Comparison of ENCODE assay signal across 9 cellular contexts in the genomic region with DNA sequence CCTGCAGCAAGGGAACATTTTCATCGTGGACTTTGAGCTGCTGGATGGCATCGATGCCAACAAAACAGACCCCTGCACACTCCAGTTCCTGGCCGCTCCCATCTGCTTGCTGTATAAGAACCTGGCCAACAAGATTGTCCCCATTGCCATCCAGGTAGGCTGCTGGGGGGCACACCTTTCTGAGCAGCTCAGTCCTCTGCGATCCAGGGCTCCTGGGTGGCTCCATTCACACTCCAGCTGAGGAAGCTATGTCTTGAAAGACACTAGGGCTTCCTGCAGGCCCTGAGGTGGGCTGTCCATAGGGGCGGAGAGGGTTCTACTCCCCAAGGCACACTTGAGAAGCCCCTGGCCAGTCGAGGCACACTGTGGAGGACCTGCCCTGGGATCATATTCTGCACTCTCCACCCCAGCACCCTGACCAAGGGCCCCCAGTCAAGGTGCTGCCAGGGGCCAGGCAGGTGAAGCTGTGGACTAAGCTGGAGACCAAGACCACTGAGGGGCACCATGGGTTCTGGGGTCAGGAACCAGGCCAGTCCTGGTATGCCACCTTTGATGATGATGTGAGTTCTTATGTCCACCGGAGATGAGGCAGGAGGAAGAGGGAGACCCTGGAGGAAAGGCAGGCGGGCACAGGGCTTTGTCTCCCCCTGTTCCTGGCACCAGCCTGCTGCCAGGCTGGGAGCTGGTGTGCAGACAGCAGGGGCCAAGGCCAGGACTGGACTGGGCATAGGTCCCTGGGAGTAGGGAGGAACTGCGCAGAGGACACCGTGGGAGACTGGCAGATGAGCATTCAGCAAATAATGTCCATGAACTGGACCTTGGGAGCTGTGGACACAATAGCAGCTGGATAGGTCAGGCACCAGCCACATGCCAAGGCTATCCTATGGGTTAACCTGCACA. TPM values are rescaled to one million over a fixed set of nuclear protein-coding genes. Genes with fewer than 3 reads are reported as not detected.
"Had no signal": no experiment of that assay in that cellular context is flagged by ENCODE, and none has a peak within 500 bp of the region (broad histone marks: within the 10 kb centered on the region; RNA-seq: fewer than 3 reads in every experiment).

No MANE protein-coding gene starts in this region.

- H3K27me3 ChIP-seq: hepatocyte had no signal

- H3K27me3 Mint-ChIP-seq: activated naive CD8-positive, alpha-beta T cell had no signal

- H3K27ac ChIP-seq: breast epithelium, hepatocyte, transverse colon had no signal

- H3K4me2 ChIP-seq: hepatocyte had no signal

- DNase-seq: anterior cingulate cortex, small intestine, transverse colon had no signal

- H2AFZ ChIP-seq: hepatocyte had no signal

- H3K27ac Mint-ChIP-seq: activated naive CD8-positive, alpha-beta T cell had no signal

- H3K79me2 ChIP-seq: hepatocyte had no signal

- H3K9me3 ChIP-seq: breast epithelium, transverse colon had no signal

- ATAC-seq: SK-N-SH treated with all-trans-retinoic acid at 6 μM for 48 hours had no signal

- H3K4me1 ChIP-seq: breast epithelium, transverse colon had no signal

- H3K36me3 Mint-ChIP-seq: activated naive CD8-positive, alpha-beta T cell had no signal

- H3K36me3 ChIP-seq: breast epithelium, transverse colon had no signal

- H3K4me3 ChIP-seq: hepatocyte, transverse colon had no signal

- H3K4me3 Mint-ChIP-seq: activated naive CD8-positive, alpha-beta T cell had no signal

RNA-seq across cellular contexts. Expression of a gene that starts 54.8 kb away (rescaled TPM):
- total RNA-seq: dermis microvascular lymphatic vessel endothelial cell had no signal
- polyA plus RNA-seq: neural cell had no signal
